ENCODE assay signal across 9 cellular contexts in the genomic region with DNA sequence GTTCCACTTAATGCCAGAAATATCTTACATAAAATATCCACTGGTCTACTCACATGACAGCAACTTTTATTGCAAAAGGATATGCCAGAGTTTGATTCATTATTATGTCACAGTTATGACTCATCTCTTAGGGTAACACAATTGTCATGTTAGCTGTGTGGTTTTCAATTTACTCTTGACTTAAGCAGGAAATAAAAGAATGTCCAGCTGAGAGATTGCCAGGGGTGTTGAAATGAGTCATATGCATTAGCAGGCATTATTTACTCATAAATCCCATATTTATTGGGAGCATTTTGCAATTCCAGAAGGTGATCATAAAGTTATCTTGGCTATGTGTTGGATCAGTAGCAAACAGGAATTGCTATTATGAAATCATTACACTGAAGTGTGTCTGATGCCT.
DNase-seq lines count a peak whose midpoint lies in the region; ATAC-seq and TF ChIP-seq lines count a peak whose summit lies in the region.
"Had no signal": no experiment of that assay in that cellular context is flagged by ENCODE, and none has a peak within 500 bp of the region (broad histone marks: within the 10 kb centered on the region; RNA-seq: fewer than 3 reads in every experiment).

No MANE protein-coding gene starts in this region.

- H3K9ac ChIP-seq in Karpas-422 (ENCODE audit: low read length), result no peak overlapping the region

- TF ChIP-seq POLR2A in sigmoid colon (IDR thresholded peaks at IDR 0.05), result no peak

- H3K4me3 ChIP-seq in sigmoid colon (no peak overlapping the region), Karpas-422 (ENCODE audit: low read length) (no peak overlapping the region)

- no peaks in the 10 kb centered on the region for H3K9me2 ChIP-seq in Karpas-422 (replicated peaks; ENCODE audit: insufficient read depth, low read length)

- H2AFZ ChIP-seq in Karpas-422 (ENCODE audit: low read length), result no peak overlapping the region

- H3K27ac ChIP-seq in sigmoid colon, result no peak overlapping the region
- no peak overlapping the region for H3K27ac ChIP-seq in Karpas-422 (ENCODE audit: low read length)

- no peaks in the 10 kb centered on the region for H3K79me2 ChIP-seq in Karpas-422 (ENCODE audit: low read length)

- no peaks in the 10 kb centered on the region for H3K36me3 ChIP-seq in sigmoid colon
- H3K36me3 ChIP-seq in Karpas-422 (ENCODE audit: insufficient read depth, low read length), result no peaks in the 10 kb centered on the region

- no peak for TF ChIP-seq CTCF in sigmoid colon (IDR thresholded peaks at IDR 0.05)

- peak; percentile 73 for DNase-seq in ACHN
- peak; percentile 50 to 54 for DNase-seq in Kasumi-1 (lab: John Stamatoyannopoulos, UW)
- DNase-seq in SHP77 treated with DMSO at 0.1 percent for 48 hours (lab: John Stamatoyannopoulos, UW), result peak; percentile 82
- peak; percentile 76 for DNase-seq in fibroblast of the conjunctiva (ENCODE audit: low read depth)
- no peak for DNase-seq in sigmoid colon
- no peak for DNase-seq in SKM-1 treated with dmso at 0.1 percent for 144 hours (lab: John Stamatoyannopoulos, UW; ENCODE audit: unreplicated experiment)
- no peak for DNase-seq in Karpas-422
- DNase-seq: nephron progenitor cell had no signal

- in situ Hi-C loops in ACHN (cut with HindIII; ENCODE audit: low pct_ligation_motif_present, low pct_unique_long_range_greater_than_20kb, low sequenced_read_pairs), result no loop called here

- H3K4me1 ChIP-seq in sigmoid colon, result no peaks in the 10 kb centered on the region
- H3K4me1 ChIP-seq in Karpas-422 (ENCODE audit: low read length), result no peaks in the 10 kb centered on the region

- no peak for ATAC-seq in HG02981 (IDR thresholded peaks at IDR 0.05; ENCODE audit: unreplicated experiment)

- H3K27me3 ChIP-seq in sigmoid colon, result no peaks in the 10 kb centered on the region
- H3K27me3 ChIP-seq in Karpas-422 (ENCODE audit: low read length), result no peaks in the 10 kb centered on the region; the same call in 1 of the 2 replicates

- H3K9me3 ChIP-seq in sigmoid colon (no peaks in the 10 kb centered on the region), Karpas-422 (ENCODE audit: low read length) (peaks cover 14% of the 10 kb centered on the region; the same call in 1 of the 2 replicates)

- no peaks in the 10 kb centered on the region for H4K20me1 ChIP-seq in Karpas-422 (ENCODE audit: insufficient read depth, low read depth, low read length)

- intact Hi-C loops in sigmoid colon (cut with DNase I), result no loop called here

- no peak overlapping the region for H3K4me2 ChIP-seq in Karpas-422 (ENCODE audit: low read depth, low read length, poor library complexity, severe bottlenecking)

- no peak for TF ChIP-seq EP300 in sigmoid colon (IDR thresholded peaks at IDR 0.05)

Comparison
In these comparisons a context has a peak if more than half of its experiments do, and no peak if none do; other contexts are left out.
1. DNase-seq: peak in ACHN (single experiment), Kasumi-1 (2 of 2), SHP77 treated with DMSO at 0.1 percent for 48 hours (single experiment) and fibroblast of the conjunctiva (single experiment); none in sigmoid colon (single experiment), SKM-1 treated with dmso at 0.1 percent for 144 hours (single experiment) and Karpas-422 (single experiment).